Comparison of ENCODE assay signal across 19 cellular contexts in the genomic region with DNA sequence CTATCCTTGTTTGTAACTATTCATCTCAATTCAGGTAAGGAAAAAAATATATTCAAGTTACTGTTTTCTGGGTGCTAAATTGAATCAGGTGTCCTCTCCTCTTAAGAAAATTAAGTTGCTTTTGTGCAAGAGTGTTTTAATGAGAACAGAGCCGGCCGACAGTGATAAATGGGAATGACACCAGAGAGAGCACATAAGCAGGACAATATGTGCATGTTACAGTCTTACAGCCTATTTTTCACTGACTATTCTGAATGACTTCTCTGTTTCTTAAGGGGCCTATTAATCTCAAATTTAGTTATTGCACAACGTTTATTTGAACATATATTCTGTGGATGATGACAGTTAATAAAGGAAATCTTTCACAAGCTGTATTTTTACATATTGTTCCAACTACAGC.
"Had no signal": no experiment of that assay in that cellular context is flagged by ENCODE, and none has a peak within 500 bp of the region (broad histone marks: within the 10 kb centered on the region; RNA-seq: fewer than 3 reads in every experiment).

No MANE protein-coding gene starts in this region.

- DNase-seq: KBM-7, MG63, NCI-H1092, NCI-H1105 treated with DMSO at 0.1 percent for 48 hours, NCI-H1417 treated with DMSO at 0.1 percent for 48 hours, NCI-H146, NCI-H1694 treated with DMSO at 0.1 percent for 48 hours, NCI-H1930, NCI-H2081, NCI-H2107, NCI-H226, NCI-H446 treated with DMSO at 0.1 percent for 48 hours, NCI-H510A treated with DMSO at 0.1 percent for 48 hours, NCI-H526, NCI-H82, Right ventricle myocardium superior, RPMI8226, SIG-M5, T-helper 1 cell had no signal
